1 cellular context compared by ENCODE assay signal in the genomic region with DNA sequence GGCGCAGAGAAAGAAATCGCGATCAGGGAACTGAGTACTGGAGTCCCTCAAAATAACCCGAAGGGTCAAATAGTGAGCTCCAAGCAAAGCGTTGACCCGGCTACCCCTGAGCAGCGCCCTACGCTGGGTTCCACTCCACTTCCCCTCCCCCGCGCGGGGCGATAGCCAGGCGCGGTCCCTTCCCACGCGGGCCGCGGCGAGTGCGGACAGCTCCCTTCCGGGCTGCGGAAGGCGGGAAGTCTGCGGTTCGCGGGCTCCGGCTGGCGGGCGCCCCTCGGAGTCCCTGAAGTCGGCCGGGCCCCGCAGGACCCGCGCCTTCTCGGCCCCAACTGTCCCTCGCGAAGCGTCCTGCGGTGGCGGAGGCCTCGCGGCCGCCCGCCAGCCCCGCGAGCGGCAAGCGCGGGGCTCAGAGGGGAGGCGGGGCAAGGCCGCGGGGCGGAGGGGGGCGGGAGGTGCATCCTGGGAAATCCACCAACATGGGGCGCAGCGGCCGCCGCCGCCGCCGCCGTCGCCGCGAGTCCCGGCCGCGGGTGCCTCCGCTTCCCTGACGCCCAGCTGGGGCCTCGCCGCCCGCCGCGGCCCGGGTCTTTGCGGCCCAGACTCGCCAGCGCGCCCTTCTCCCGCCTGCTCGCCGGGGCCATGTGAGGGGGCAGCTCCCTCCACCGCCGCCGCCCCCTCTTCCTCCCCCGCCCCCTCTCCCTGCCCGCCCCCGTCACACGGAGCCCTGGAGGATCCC.
TF ChIP-seq lines count a peak whose summit lies in the region.

Gene QSER1, plus strand, starts transcription at position 457 of the 736 bp plus-strand sequence. CDS start 315 bp downstream, outside the sequence.

TF ChIP-seq in HepG2, 621 proteins besides CTCF, POLR2A, EP300 and RAD21 (continued from another document and continues in another):
- TF ChIP-seq PAXIP1 (CRISPR knock-in tag; conservative IDR thresholded peaks at IDR 0.05) = no peak
- TF ChIP-seq, protein P1, sequence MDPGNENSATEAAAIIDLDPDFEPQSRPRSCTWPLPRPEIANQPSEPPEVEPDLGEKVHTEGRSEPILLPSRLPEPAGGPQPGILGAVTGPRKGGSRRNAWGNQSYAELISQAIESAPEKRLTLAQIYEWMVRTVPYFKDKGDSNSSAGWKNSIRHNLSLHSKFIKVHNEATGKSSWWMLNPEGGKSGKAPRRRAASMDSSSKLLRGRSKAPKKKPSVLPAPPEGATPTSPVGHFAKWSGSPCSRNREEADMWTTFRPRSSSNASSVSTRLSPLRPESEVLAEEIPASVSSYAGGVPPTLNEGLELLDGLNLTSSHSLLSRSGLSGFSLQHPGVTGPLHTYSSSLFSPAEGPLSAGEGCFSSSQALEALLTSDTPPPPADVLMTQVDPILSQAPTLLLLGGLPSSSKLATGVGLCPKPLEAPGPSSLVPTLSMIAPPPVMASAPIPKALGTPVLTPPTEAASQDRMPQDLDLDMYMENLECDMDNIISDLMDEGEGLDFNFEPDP (CRISPR knock-in tag; conservative IDR thresholded peaks at IDR 0.05) = no peak
- peak in 1 of 2 experiments; percentile 27; a peak in 2 of 4 replicates for TF ChIP-seq REST (IDR thresholded peaks at IDR 0.05; ENCODE audit: borderline replicate concordance in 1 of 2, low read depth in 1 of 2, low read length in 2 of 2)
- TF ChIP-seq, protein P2, sequence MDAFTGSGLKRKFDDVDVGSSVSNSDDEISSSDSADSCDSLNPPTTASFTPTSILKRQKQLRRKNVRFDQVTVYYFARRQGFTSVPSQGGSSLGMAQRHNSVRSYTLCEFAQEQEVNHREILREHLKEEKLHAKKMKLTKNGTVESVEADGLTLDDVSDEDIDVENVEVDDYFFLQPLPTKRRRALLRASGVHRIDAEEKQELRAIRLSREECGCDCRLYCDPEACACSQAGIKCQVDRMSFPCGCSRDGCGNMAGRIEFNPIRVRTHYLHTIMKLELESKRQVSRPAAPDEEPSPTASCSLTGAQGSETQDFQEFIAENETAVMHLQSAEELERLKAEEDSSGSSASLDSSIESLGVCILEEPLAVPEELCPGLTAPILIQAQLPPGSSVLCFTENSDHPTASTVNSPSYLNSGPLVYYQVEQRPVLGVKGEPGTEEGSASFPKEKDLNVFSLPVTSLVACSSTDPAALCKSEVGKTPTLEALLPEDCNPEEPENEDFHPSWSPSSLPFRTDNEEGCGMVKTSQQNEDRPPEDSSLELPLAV (CRISPR knock-in tag; conservative IDR thresholded peaks at IDR 0.05; ENCODE audit: low read depth) = no peak
- TF ChIP-seq, protein P3, sequence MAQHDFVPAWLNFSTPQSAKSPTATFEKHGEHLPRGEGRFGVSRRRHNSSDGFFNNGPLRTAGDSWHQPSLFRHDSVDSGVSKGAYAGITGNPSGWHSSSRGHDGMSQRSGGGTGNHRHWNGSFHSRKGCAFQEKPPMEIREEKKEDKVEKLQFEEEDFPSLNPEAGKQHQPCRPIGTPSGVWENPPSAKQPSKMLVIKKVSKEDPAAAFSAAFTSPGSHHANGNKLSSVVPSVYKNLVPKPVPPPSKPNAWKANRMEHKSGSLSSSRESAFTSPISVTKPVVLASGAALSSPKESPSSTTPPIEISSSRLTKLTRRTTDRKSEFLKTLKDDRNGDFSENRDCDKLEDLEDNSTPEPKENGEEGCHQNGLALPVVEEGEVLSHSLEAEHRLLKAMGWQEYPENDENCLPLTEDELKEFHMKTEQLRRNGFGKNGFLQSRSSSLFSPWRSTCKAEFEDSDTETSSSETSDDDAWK (CRISPR knock-in tag; IDR thresholded peaks at IDR 0.05) = no peak
- TF ChIP-seq TBP (CRISPR knock-in tag; IDR thresholded peaks at IDR 0.05) = no peak
- TF ChIP-seq HCFC1 (IDR thresholded peaks at IDR 0.05; ENCODE audit: low read depth, low read length) = no peak
- no peak for TF ChIP-seq ZNF12 (CRISPR knock-in tag; IDR thresholded peaks at IDR 0.05)
- no peak for TF ChIP-seq JARID2 (CRISPR knock-in tag; IDR thresholded peaks at IDR 0.05; ENCODE audit: insufficient replicate concordance)
- TF ChIP-seq ZMAT5 (CRISPR knock-in tag; IDR thresholded peaks at IDR 0.05; ENCODE audit: borderline replicate concordance, low read depth) = no peak
- TF ChIP-seq ZSCAN20 (CRISPR knock-in tag; IDR thresholded peaks at IDR 0.05; ENCODE audit: borderline replicate concordance) = 0 out of 2 replicates have a peak, but pooled peaks have one; percentile 48
- TF ChIP-seq, protein P4, sequence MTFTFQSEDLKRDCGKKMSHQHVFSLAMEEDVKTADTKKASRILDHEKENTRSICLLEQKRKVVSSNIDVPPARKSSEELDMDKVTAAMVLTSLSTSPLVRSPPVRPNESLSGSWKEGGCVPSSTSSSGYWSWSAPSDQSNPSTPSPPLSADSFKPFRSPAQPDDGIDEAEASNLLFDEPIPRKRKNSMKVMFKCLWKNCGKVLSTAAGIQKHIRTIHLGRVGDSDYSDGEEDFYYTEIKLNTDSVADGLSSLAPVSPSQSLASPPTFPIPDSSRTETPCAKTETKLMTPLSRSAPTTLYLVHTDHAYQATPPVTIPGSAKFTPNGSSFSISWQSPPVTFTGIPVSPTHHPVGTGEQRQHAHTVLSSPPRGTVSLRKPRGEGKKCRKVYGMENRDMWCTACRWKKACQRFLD (CRISPR knock-in tag; IDR thresholded peaks at IDR 0.05; ENCODE audit: borderline replicate concordance) = 0 out of 2 replicates have a peak, but pooled peaks have one; percentile 63
- TF ChIP-seq TCF12 (IDR thresholded peaks at IDR 0.05) = no peak
- 0 out of 2 replicates have a peak, but pooled peaks have one; percentile 54 for TF ChIP-seq TCF12 (CRISPR knock-in tag; IDR thresholded peaks at IDR 0.05)
- no peak for TF ChIP-seq MEIS1 (CRISPR knock-in tag; IDR thresholded peaks at IDR 0.05; ENCODE audit: borderline replicate concordance)
- TF ChIP-seq RFX3 (CRISPR knock-in tag; IDR thresholded peaks at IDR 0.05) = no peak
- TF ChIP-seq ZNF10 (CRISPR knock-in tag; IDR thresholded peaks at IDR 0.05; ENCODE audit: borderline replicate concordance, low read depth) = no peak
- peak; percentile 57; the same call in 1 of the 2 replicates for TF ChIP-seq GABPB1 (CRISPR knock-in tag; IDR thresholded peaks at IDR 0.05)
- no peak for TF ChIP-seq CENPX (CRISPR knock-in tag; IDR thresholded peaks at IDR 0.05)
- no peak for TF ChIP-seq ZNF605 (CRISPR knock-in tag; IDR thresholded peaks at IDR 0.05)
- TF ChIP-seq ASH2L (IDR thresholded peaks at IDR 0.05; ENCODE audit: insufficient read length, low read depth, low read length) = peak; percentile 49
- no peak for TF ChIP-seq ZNF350 (CRISPR knock-in tag; IDR thresholded peaks at IDR 0.05; ENCODE audit: borderline replicate concordance, low read depth)
- TF ChIP-seq ZNF674 (CRISPR knock-in tag; IDR thresholded peaks at IDR 0.05; ENCODE audit: low read depth) = no peak
- peak; percentile 75 for TF ChIP-seq PHF8 (CRISPR knock-in tag; IDR thresholded peaks at IDR 0.05)
- TF ChIP-seq ZNF264 (CRISPR knock-in tag; IDR thresholded peaks at IDR 0.05) = no peak
- no peak for TF ChIP-seq PPARG (CRISPR knock-in tag; conservative IDR thresholded peaks at IDR 0.05)
- no peak for TF ChIP-seq HNRNPH1 (optimal IDR thresholded peaks at IDR 0.05; ENCODE audit: low read depth, low read length)
- TF ChIP-seq PBX2 (CRISPR knock-in tag; IDR thresholded peaks at IDR 0.05) = no peak
- no peak for TF ChIP-seq ZBTB1 (CRISPR knock-in tag; IDR thresholded peaks at IDR 0.05; ENCODE audit: borderline replicate concordance)
- no peak for TF ChIP-seq NFATC3 (CRISPR knock-in tag; IDR thresholded peaks at IDR 0.05)
- no peak for TF ChIP-seq PCBP1 (IDR thresholded peaks at IDR 0.05; ENCODE audit: borderline replicate concordance, low read depth, low read length)
- peak; percentile 28; the same call in 1 of the 2 replicates for TF ChIP-seq SIN3A (IDR thresholded peaks at IDR 0.05; ENCODE audit: borderline replicate concordance, low read depth, low read length)
- TF ChIP-seq, protein P5, sequence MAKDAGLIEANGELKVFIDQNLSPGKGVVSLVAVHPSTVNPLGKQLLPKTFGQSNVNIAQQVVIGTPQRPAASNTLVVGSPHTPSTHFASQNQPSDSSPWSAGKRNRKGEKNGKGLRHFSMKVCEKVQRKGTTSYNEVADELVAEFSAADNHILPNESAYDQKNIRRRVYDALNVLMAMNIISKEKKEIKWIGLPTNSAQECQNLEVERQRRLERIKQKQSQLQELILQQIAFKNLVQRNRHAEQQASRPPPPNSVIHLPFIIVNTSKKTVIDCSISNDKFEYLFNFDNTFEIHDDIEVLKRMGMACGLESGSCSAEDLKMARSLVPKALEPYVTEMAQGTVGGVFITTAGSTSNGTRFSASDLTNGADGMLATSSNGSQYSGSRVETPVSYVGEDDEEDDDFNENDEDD (CRISPR knock-in tag; IDR thresholded peaks at IDR 0.05; ENCODE audit: borderline replicate concordance) = peak; percentile 79
- no peak for TF ChIP-seq USF2 (IDR thresholded peaks at IDR 0.05; ENCODE audit: low read depth, low read length)
- TF ChIP-seq USF2 (CRISPR knock-in tag; IDR thresholded peaks at IDR 0.05; ENCODE audit: borderline replicate concordance) = no peak
- TF ChIP-seq PAF1 (CRISPR knock-in tag; IDR thresholded peaks at IDR 0.05) = no peak
- no peak for TF ChIP-seq ZNF572 (CRISPR knock-in tag; IDR thresholded peaks at IDR 0.05)
- no peak for TF ChIP-seq RBM39 (IDR thresholded peaks at IDR 0.05; ENCODE audit: low read depth, low read length, poor library complexity, severe bottlenecking)
- TF ChIP-seq ZSCAN29 (CRISPR knock-in tag; conservative IDR thresholded peaks at IDR 0.05) = no peak
